ENCODE assay signal across 1 cellular context in genomic region chr4:1721666-1722550, GRCh38.
TF ChIP-seq lines count a peak whose summit lies in the region.

No MANE protein-coding gene starts in this region.

TF ChIP-seq in endothelial cell of umbilical vein, 7 proteins besides CTCF, POLR2A, EP300 and RAD21:
- no peak for TF ChIP-seq GATA2 (IDR thresholded peaks at IDR 0.05; ENCODE audit: insufficient read depth, insufficient read length, low read depth, low read length)
- TF ChIP-seq POLR2AphosphoS5 (IDR thresholded peaks at IDR 0.05; ENCODE audit: insufficient read depth, low read depth, low read length): peak; percentile 21
TF ChIP-seq in endothelial cell of umbilical vein: peak in this region for 1.
